Comparison of ENCODE assay signal across 13 cellular contexts in genomic region chr5:142245776-142246175, GRCh38.
DNase-seq lines count a peak whose midpoint lies in the region; ATAC-seq and TF ChIP-seq lines count a peak whose summit lies in the region.
"Had no signal": no experiment of that assay in that cellular context is flagged by ENCODE, and none has a peak within 500 bp of the region (broad histone marks: within the 10 kb centered on the region; RNA-seq: fewer than 3 reads in every experiment).

No MANE protein-coding gene starts in this region.

- DNase-seq in M059J (ENCODE audit: low read depth) (peak; percentile 85), endothelial cell (ENCODE audit: low spot score) (peak; percentile 13), nephron progenitor cell (no peak), medulla oblongata (ENCODE audit: extremely low spot score) (no peak), thyroid gland (no peak)
- DNase-seq in activated CD4-positive, alpha-beta T cell treated with anti-CD3 and anti-CD28 coated beads for 4 hours = no peak
- DNase-seq: activated naive CD8-positive, alpha-beta T cell treated with anti-CD3 and anti-CD28 coated beads for 36 hours; DND-41; substantia nigra; T1000 had no signal

- H3K27ac Mint-ChIP-seq in endothelial cell (ENCODE audit: unreplicated experiment) (peak overlapping the region; percentile 97), nephron progenitor cell (peak overlapping the region; percentile 94)
- H3K27ac Mint-ChIP-seq: activated naive CD8-positive, alpha-beta T cell treated with anti-CD3 and anti-CD28 coated beads for 36 hours; memory B cell had no signal

- TF ChIP-seq CTCF in endothelial cell (IDR thresholded peaks at IDR 0.05; ENCODE audit: unreplicated experiment) (no peak), nephron progenitor cell (IDR thresholded peaks at IDR 0.05) (no peak), thyroid gland (IDR thresholded peaks at IDR 0.05) (no peak)

- H3K27me3 ChIP-seq in ACC112 (ENCODE audit: insufficient read depth, low read length) (no peaks in the 10 kb centered on the region), thyroid gland (no peaks in the 10 kb centered on the region)

- no peak overlapping the region for H3K4me3 Mint-ChIP-seq in endothelial cell (ENCODE audit: unreplicated experiment)
- H3K4me3 Mint-ChIP-seq in nephron progenitor cell = no peak overlapping the region
- H3K4me3 Mint-ChIP-seq: activated naive CD8-positive, alpha-beta T cell treated with anti-CD3 and anti-CD28 coated beads for 36 hours; memory B cell had no signal

- H3K36me3 ChIP-seq in ACC112 (ENCODE audit: insufficient read depth, low read length) (no peaks in the 10 kb centered on the region), thyroid gland (no peaks in the 10 kb centered on the region)

- H3K36me3 Mint-ChIP-seq in endothelial cell (ENCODE audit: low read depth, unreplicated experiment) (peaks cover 14% of the 10 kb centered on the region), nephron progenitor cell (ENCODE audit: low read depth) (peaks cover 4% of the 10 kb centered on the region)
- H3K36me3 Mint-ChIP-seq: activated naive CD8-positive, alpha-beta T cell treated with anti-CD3 and anti-CD28 coated beads for 36 hours had no signal

- peaks cover 7% of the 10 kb centered on the region for H3K4me1 ChIP-seq in ACC112 (ENCODE audit: control insufficient read depth, insufficient read depth, low read length, unreplicated experiment)
- no peaks in the 10 kb centered on the region for H3K4me1 ChIP-seq in thyroid gland

- no peak for TF ChIP-seq POLR2A in thyroid gland (IDR thresholded peaks at IDR 0.05)

- H3K9me3 ChIP-seq in thyroid gland = no peaks in the 10 kb centered on the region

- H3K4me1 Mint-ChIP-seq in endothelial cell (ENCODE audit: unreplicated experiment) (peaks cover 34% of the 10 kb centered on the region), nephron progenitor cell (peaks cover 51% of the 10 kb centered on the region)
- H3K4me1 Mint-ChIP-seq: memory B cell had no signal

- intact Hi-C loops in thyroid gland (cut with DNase I) = no loop called here

- peaks cover 4% of the 10 kb centered on the region for H3K9me3 Mint-ChIP-seq in endothelial cell (ENCODE audit: unreplicated experiment)
- peaks cover 17% of the 10 kb centered on the region for H3K9me3 Mint-ChIP-seq in nephron progenitor cell
- H3K9me3 Mint-ChIP-seq: activated naive CD8-positive, alpha-beta T cell treated with anti-CD3 and anti-CD28 coated beads for 36 hours had no signal

- H3K79me2 ChIP-seq in ACC112 (ENCODE audit: control insufficient read depth, insufficient read depth, low read length, unreplicated experiment) = no peaks in the 10 kb centered on the region

- no peak for ATAC-seq in HG02623 (IDR thresholded peaks at IDR 0.05; ENCODE audit: unreplicated experiment)

- WGBS in thyroid gland, 2 donors = 83 to 84% methylated on average over 5 of the region's 5 CpGs

- peak overlapping the region; percentile 36 for H2AFZ ChIP-seq in ACC112 (ENCODE audit: low read length, unreplicated experiment)

- peak overlapping the region; percentile 19; the same call in 1 of the 2 replicates for H3K27ac ChIP-seq in ACC112 (ENCODE audit: low read depth, low read length)
- H3K27ac ChIP-seq in thyroid gland = no peak overlapping the region

- H3K4me3 ChIP-seq in ACC112 (ENCODE audit: low read depth, low read length) (no peak overlapping the region), thyroid gland (replicated peaks in 1 of 3) (no peak overlapping the region)

- no peaks in the 10 kb centered on the region for H3K27me3 Mint-ChIP-seq in endothelial cell (ENCODE audit: unreplicated experiment)
- peaks cover 7% of the 10 kb centered on the region for H3K27me3 Mint-ChIP-seq in nephron progenitor cell (ENCODE audit: low read depth, poor library complexity)
- H3K27me3 Mint-ChIP-seq: activated naive CD8-positive, alpha-beta T cell treated with anti-CD3 and anti-CD28 coated beads for 36 hours had no signal

Comparison
In these comparisons a context has a peak if more than half of its experiments do, and no peak if none do; other contexts are left out.
1. DNase-seq: peak in M059J (single experiment) and endothelial cell (single experiment); none in nephron progenitor cell (single experiment), activated CD4-positive, alpha-beta T cell treated with anti-CD3 and anti-CD28 coated beads for 4 hours (0 of 2), medulla oblongata (single experiment) and thyroid gland (0 of 2).